ENCODE assay signal across 8 cellular contexts in the genomic region with DNA sequence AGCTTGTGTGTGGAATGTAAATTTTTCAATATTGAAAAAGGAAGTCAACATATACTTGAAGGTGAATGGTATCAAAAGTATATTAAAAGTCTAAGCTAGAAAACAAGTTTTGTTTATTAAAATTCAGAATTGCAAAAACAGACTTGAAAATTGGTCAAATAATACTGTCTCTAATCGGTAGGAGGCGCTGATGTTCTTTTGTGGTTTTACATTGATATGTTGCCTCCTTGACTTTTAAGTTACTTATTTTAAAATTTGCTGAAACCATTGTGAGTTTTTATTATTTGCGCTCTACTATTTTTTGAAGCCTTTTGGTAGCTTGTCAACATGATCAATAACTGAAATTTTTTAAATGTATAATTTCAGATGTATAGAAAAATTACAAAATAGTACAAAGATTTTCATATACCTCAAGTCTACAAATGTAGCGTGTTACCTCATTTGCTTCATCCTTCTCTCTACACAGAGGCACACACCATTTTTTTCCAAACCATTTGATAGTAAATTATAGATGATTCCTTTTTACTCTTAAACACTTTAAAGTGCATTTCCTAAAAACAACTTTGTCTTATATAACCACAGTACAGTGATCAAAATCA. TPM values are rescaled to one million over a fixed set of nuclear protein-coding genes. Genes with fewer than 3 reads are reported as not detected.
DNase-seq lines count a peak whose midpoint lies in the region; ATAC-seq, FAIRE-seq and TF ChIP-seq lines count a peak whose summit lies in the region.

No MANE protein-coding gene starts in this region.

- H3K27me3 Mint-ChIP-seq in endodermal cell (ENCODE audit: insufficient read depth): no peaks in the 10 kb centered on the region

- H3K27ac Mint-ChIP-seq in endodermal cell: no peak overlapping the region

- H3K27ac ChIP-seq in endodermal cell (ENCODE audit: low read depth, low read length) (no peak overlapping the region), neutrophil (no peak overlapping the region)

- no peak overlapping the region for H3K4me3 Mint-ChIP-seq in endodermal cell

- TF ChIP-seq CTCF in endodermal cell (conservative IDR thresholded peaks at IDR 0.05) (peak; percentile 85), neutrophil (IDR thresholded peaks at IDR 0.05) (peak; percentile 41)

- H3K9me3 Mint-ChIP-seq in endodermal cell: no peaks in the 10 kb centered on the region

- peaks cover 15% of the 10 kb centered on the region for H3K4me1 Mint-ChIP-seq in endodermal cell

- TF ChIP-seq POLR2A in GM12892 (IDR thresholded peaks at IDR 0.05; ENCODE audit: low read depth, low read length): no peak

- no peaks in the 10 kb centered on the region for H3K9me3 ChIP-seq in endodermal cell (ENCODE audit: control insufficient read depth, low read length)
- H3K9me3 ChIP-seq in neutrophil: no peaks in the 10 kb centered on the region

- DNase-seq in EH (ENCODE audit: low read depth): peak; percentile 57
- peak; percentile 22 for DNase-seq in NCI-H2227 (lab: John Stamatoyannopoulos, UW; ENCODE audit: unreplicated experiment)
- DNase-seq in endodermal cell: no peak
- DNase-seq in Ammon's horn (ENCODE audit: low spot score): no peak
- no peak for DNase-seq in GM12892 (ENCODE audit: insufficient read length)
- DNase-seq in NCI-H1105 treated with DMSO at 0.1 percent for 48 hours (lab: John Stamatoyannopoulos, UW): no peak

- FAIRE-seq in GM12892 (lab: Jason Lieb, UNC): no peak

- peaks cover 2% of the 10 kb centered on the region for H3K4me1 ChIP-seq in endodermal cell (ENCODE audit: control insufficient read depth, insufficient read depth, low read length)
- H3K4me1 ChIP-seq in neutrophil (ENCODE audit: control insufficient read depth in 1 of 2, insufficient read depth in 1 of 2, low read depth in 1 of 2, low read length in 1 of 2): no peaks in the 10 kb centered on the region

- no peaks in the 10 kb centered on the region for H3K27me3 ChIP-seq in endodermal cell (ENCODE audit: control insufficient read depth, insufficient read depth, low read length, poor library complexity, severe bottlenecking)
- no peaks in the 10 kb centered on the region for H3K27me3 ChIP-seq in neutrophil

- H3K36me3 ChIP-seq in endodermal cell (ENCODE audit: control insufficient read depth, insufficient read depth, low read length) (peaks cover 96% of the 10 kb centered on the region), neutrophil (peaks cover 56% of the 10 kb centered on the region)

- 25 to 62% methylated on average over 2 to 4 of the region's 4 CpGs for WGBS in endodermal cell (ENCODE audit: insufficient coverage in 1 of 2, insufficient read length in 1 of 2), 2 experiments

- peaks cover 68% of the 10 kb centered on the region for H3K36me3 Mint-ChIP-seq in endodermal cell (ENCODE audit: low read depth)

- no peak for ATAC-seq in GM19467 (IDR thresholded peaks at IDR 0.05; ENCODE audit: unreplicated experiment)

- H3K9ac ChIP-seq in endodermal cell (ENCODE audit: extremely low read depth, low read length, poor library complexity, severe bottlenecking): no peak overlapping the region

- H3K4me3 ChIP-seq in endodermal cell (ENCODE audit: low read length) (no peak overlapping the region), neutrophil (ENCODE audit: low read depth in 1 of 2, low read length in 1 of 2) (no peak overlapping the region)

RNA-seq across cellular contexts. Expression of a gene that starts 6.9 kb away (rescaled TPM):
- 100 to 1,000 TPM; 284 to 307 TPM for total RNA-seq in endodermal cell
- 355 TPM for polyA plus RNA-seq in endodermal cell (2013, experiment 1 of 2)
- polyA plus RNA-seq in endodermal cell (2013, experiment 2 of 2): 325 TPM
- 354 TPM for polyA plus RNA-seq in GM12892 (2012; ENCODE audit: missing spikeins)

Comparison
In these comparisons a context has a peak if more than half of its experiments do, and no peak if none do; other contexts are left out.
1. DNase-seq: peak in EH (single experiment) and NCI-H2227 (single experiment); none in endodermal cell (single experiment), Ammon's horn (single experiment), GM12892 (single experiment) and NCI-H1105 treated with DMSO at 0.1 percent for 48 hours (single experiment).